Comparison of ENCODE assay signal across 1 cellular context in the genomic region with DNA sequence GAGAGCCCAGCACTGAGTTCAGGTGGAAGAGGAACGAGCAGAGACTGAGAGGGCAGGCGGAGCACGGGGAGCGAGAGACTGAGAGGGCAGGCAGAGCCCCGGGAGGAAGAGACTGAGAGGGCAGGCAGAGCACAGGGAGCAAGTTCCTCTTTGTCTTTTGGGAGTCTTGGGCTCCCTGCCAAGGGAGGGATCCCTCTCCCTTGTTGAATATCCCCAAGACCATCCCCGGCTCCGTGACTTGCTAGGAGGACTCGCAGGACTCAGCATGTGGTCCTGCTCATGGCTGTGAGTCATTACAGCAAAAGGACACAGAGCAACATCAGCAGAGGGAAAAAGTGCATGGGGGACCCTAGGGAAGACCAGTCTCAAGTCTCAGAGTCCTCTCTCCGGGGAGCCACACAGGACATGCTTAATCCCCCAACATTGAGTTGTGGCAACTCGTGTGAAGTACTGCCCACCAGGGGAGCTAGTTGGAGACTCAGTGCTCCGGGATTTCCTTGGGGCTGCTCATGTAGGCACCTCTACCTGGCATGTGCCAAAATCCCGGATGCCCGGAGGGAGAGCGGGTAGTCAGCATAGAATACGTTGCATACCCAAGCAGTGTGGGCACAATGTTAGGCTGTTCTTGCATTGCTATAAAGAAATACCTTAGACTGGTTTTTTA.
TF ChIP-seq lines count a peak whose summit lies in the region.

No MANE protein-coding gene starts in this region.

TF ChIP-seq in GM23338, 12 proteins besides CTCF, POLR2A, EP300 and RAD21 (continued from another document):
- TF ChIP-seq ZNF462 (CRISPR knock-in tag; IDR thresholded peaks at IDR 0.05) = no peak
- TF ChIP-seq, protein P1, sequence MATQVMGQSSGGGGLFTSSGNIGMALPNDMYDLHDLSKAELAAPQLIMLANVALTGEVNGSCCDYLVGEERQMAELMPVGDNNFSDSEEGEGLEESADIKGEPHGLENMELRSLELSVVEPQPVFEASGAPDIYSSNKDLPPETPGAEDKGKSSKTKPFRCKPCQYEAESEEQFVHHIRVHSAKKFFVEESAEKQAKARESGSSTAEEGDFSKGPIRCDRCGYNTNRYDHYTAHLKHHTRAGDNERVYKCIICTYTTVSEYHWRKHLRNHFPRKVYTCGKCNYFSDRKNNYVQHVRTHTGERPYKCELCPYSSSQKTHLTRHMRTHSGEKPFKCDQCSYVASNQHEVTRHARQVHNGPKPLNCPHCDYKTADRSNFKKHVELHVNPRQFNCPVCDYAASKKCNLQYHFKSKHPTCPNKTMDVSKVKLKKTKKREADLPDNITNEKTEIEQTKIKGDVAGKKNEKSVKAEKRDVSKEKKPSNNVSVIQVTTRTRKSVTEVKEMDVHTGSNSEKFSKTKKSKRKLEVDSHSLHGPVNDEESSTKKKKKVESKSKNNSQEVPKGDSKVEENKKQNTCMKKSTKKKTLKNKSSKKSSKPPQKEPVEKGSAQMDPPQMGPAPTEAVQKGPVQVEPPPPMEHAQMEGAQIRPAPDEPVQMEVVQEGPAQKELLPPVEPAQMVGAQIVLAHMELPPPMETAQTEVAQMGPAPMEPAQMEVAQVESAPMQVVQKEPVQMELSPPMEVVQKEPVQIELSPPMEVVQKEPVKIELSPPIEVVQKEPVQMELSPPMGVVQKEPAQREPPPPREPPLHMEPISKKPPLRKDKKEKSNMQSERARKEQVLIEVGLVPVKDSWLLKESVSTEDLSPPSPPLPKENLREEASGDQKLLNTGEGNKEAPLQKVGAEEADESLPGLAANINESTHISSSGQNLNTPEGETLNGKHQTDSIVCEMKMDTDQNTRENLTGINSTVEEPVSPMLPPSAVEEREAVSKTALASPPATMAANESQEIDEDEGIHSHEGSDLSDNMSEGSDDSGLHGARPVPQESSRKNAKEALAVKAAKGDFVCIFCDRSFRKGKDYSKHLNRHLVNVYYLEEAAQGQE (IDR thresholded peaks at IDR 0.05; ENCODE audit: unreplicated experiment) = no peak
- TF ChIP-seq EZH2phosphoT487 (IDR thresholded peaks at IDR 0.05; ENCODE audit: unreplicated experiment) = no peak
- TF ChIP-seq JUNB (IDR thresholded peaks at IDR 0.05; ENCODE audit: unreplicated experiment) = no peak
- no peak for TF ChIP-seq NANOG (IDR thresholded peaks at IDR 0.05; ENCODE audit: borderline replicate concordance)
